In the genomic region with DNA sequence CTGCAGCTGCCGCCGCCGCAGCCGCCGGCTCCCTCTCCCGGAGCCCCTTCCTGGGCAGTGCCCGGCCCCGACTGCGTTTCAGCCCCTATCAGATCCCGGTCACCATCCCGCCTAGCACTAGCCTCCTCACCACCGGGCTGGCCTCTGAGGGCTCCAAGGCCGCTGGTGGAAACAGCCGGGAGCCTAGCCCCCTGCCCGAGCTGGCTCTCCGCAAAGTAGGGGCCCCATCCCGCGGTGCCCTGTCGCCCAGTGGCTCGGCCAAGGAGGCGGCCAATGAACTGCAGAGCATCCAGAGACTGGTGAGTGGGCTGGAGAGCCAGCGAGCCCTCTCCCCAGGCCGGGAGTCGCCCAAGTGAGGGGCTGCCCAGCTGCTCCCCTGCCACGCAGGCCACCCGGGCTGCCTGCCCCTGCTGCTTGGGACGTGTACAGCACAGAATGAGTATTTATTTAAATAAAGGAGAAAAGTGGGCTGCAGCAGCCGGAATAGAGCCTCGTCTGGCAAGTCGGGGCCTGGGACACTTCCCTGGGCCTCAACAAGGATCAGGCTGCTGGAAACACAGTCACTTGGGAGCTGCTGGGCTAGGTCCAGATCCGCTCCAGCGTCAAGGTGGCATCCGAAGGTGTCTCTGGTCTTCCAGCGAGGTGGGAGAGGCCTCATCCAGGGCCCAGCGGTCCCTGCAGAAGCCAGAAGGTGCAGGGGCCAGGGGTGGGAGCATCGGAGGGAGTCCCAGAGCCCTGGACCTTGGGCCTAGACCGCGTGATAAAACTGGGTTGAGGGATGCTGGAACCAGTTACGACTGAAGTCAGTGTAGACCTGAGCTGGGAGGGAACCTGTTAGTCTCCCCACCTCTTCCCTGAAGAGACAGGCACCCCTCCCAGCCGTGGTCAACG, we compare ENCODE assay signal across 8 cellular contexts. TPM values are rescaled to one million over a fixed set of nuclear protein-coding genes. Genes with fewer than 3 reads are reported as not detected.
DNase-seq lines count a peak whose midpoint lies in the region; ATAC-seq, FAIRE-seq and TF ChIP-seq lines count a peak whose summit lies in the region.

No MANE protein-coding gene starts in this region.

- H3K36me3 ChIP-seq in mucosa of descending colon (ENCODE audit: low read depth) (no peaks in the 10 kb centered on the region), uterus (no peaks in the 10 kb centered on the region)

- TF ChIP-seq POLR2A in uterus (IDR thresholded peaks at IDR 0.05) (no peak), H54 (IDR thresholded peaks at IDR 0.05; ENCODE audit: low read depth, low read length) (no peak)

- H3K9me3 Mint-ChIP-seq in activated naive CD4-positive, alpha-beta T cell treated with anti-CD3 and anti-CD28 coated beads, Interleukin-2, amount 10 ng/mL, durations not matched to agents 7 days and 5 days = no peaks in the 10 kb centered on the region
- H3K9me3 Mint-ChIP-seq in brain = peaks cover 0 to 7% (median 0%) of the 10 kb centered on the region in 5 experiments

- H3K9me3 ChIP-seq in mucosa of descending colon (no peaks in the 10 kb centered on the region), uterus (no peaks in the 10 kb centered on the region)

- H3K4me3 ChIP-seq in mucosa of descending colon (no peak overlapping the region), uterus (no peak overlapping the region)

- H3K27ac Mint-ChIP-seq in activated naive CD4-positive, alpha-beta T cell treated with anti-CD3 and anti-CD28 coated beads, Interleukin-2, amount 10 ng/mL, durations not matched to agents 7 days and 5 days = no peak overlapping the region
- H3K27ac Mint-ChIP-seq in brain = peak overlapping the region in 1 of 5 experiments; percentile 48

- no peak for DNase-seq in activated naive CD4-positive, alpha-beta T cell treated with anti-CD3 and anti-CD28 coated beads, Interleukin-2, amount 10 ng/mL, durations not matched to agents 7 days and 5 days
- DNase-seq in activated naive CD4-positive, alpha-beta T cell treated with Interleukin-2 at 50 U/mL for 16 hours = no peak
- peak in 2 of 3 donors; percentile 27 to 35 for DNase-seq in mucosa of descending colon
- no peak for DNase-seq in uterus
- no peak for DNase-seq in GM13977 (ENCODE audit: low spot score)
- DNase-seq in AML-193 (lab: John Stamatoyannopoulos, UW) = no peak
- DNase-seq in H54 (ENCODE audit: insufficient read length, low spot score) = no peak

- intact Hi-C loops in mucosa of descending colon (cut with DNase I, micrococcal nuclease) = loop anchor here in 1 of 2 donors (10.0 kb wide), 1 partner anchor 404 kb away; no protein-coding TSS in a partner anchor
- intact Hi-C loops in uterus (cut with DNase I; ENCODE audit: low total_unique reads) = no loop called here

- H3K4me1 Mint-ChIP-seq in activated naive CD4-positive, alpha-beta T cell treated with anti-CD3 and anti-CD28 coated beads, Interleukin-2, amount 10 ng/mL, durations not matched to agents 7 days and 5 days = peaks cover 31% of the 10 kb centered on the region
- peaks cover 25% of the 10 kb centered on the region for H3K4me1 Mint-ChIP-seq in brain

- peaks cover 99% of the 10 kb centered on the region for H3K27me3 Mint-ChIP-seq in activated naive CD4-positive, alpha-beta T cell treated with anti-CD3 and anti-CD28 coated beads, Interleukin-2, amount 10 ng/mL, durations not matched to agents 7 days and 5 days
- peaks cover 84% of the 10 kb centered on the region for H3K27me3 Mint-ChIP-seq in brain

- peaks cover 0 to 1% of the 10 kb centered on the region in 2 donors for H3K27me3 ChIP-seq in uterus

- FAIRE-seq in H54 (lab: Jason Lieb, UNC) = no peak

- H3K4me1 ChIP-seq in mucosa of descending colon (ENCODE audit: low read depth) = peaks cover 36% of the 10 kb centered on the region
- no peaks in the 10 kb centered on the region for H3K4me1 ChIP-seq in uterus

- CTCF ChIA-PET in activated naive CD4-positive, alpha-beta T cell treated with anti-CD3 and anti-CD28 coated beads, Interleukin-2, amount 10 ng/mL, durations not matched to agents 7 days and 5 days (lab: Charles Lee) = interaction anchor here (0.6 to 1.6 kb wide), 2 partner anchors 42 to 215 kb away, joined by 3 read pairs; no protein-coding TSS in a partner anchor

- H3K4me3 Mint-ChIP-seq in activated naive CD4-positive, alpha-beta T cell treated with anti-CD3 and anti-CD28 coated beads, Interleukin-2, amount 10 ng/mL, durations not matched to agents 7 days and 5 days = peak overlapping the region; percentile 56
- peak overlapping the region; percentile 78 to 85 (median 80) for H3K4me3 Mint-ChIP-seq in brain

- ATAC-seq in mucosa of descending colon = no peak

- in situ Hi-C loops in GM13977 (cut with MboI; ENCODE audit: low pct_unique_long_range_greater_than_20kb, low sequenced_read_pairs, unreplicated experiment) = loop anchor here (25.0 kb wide), 1 partner anchor 429 kb away; no protein-coding TSS in a partner anchor

- TF ChIP-seq CTCF in brain (conservative IDR thresholded peaks at IDR 0.05) (no peak), mucosa of descending colon (IDR thresholded peaks at IDR 0.05) (no peak), uterus (IDR thresholded peaks at IDR 0.05) (no peak), GM13977 (IDR thresholded peaks at IDR 0.05; ENCODE audit: extremely low read depth, insufficient read depth, missing control alignments) (no peak)

- peak overlapping the region; percentile 87 to 91 for H3K27ac ChIP-seq in uterus

- H3K36me3 Mint-ChIP-seq in activated naive CD4-positive, alpha-beta T cell treated with anti-CD3 and anti-CD28 coated beads, Interleukin-2, amount 10 ng/mL, durations not matched to agents 7 days and 5 days = no peaks in the 10 kb centered on the region
- no peaks in the 10 kb centered on the region for H3K36me3 Mint-ChIP-seq in brain

RNA-seq across cellular contexts. Expression of a gene that starts 8.8 kb away (rescaled TPM):
- polyA plus RNA-seq in brain (ENCODE audit: insufficient read depth, low read depth, low replicate concordance) = 5.5 TPM
- total RNA-seq in mucosa of descending colon (1 to 10 TPM; 6.6 to 9.0 (median 8.2) TPM), uterus (10 to 100 TPM in 3 of 4 donors, under 1 TPM in 1; 0.29 to 40.5 (median 27.4) TPM)

RNA-seq across cellular contexts. Expression of a gene that starts 43.8 kb away (rescaled TPM):
- not detected for polyA plus RNA-seq in brain (ENCODE audit: insufficient read depth, low read depth, low replicate concordance)
- total RNA-seq in mucosa of descending colon (not detected), uterus (not detected)

Comparison
In these comparisons a context has a peak if more than half of its experiments do, and no peak if none do; other contexts are left out.
1. DNase-seq: peak in mucosa of descending colon (2 of 3); none in activated naive CD4-positive, alpha-beta T cell treated with anti-CD3 and anti-CD28 coated beads, Interleukin-2, amount 10 ng/mL, durations not matched to agents 7 days and 5 days (single experiment), activated naive CD4-positive, alpha-beta T cell treated with Interleukin-2 at 50 U/mL for 16 hours (single experiment), uterus (0 of 2), GM13977 (single experiment), AML-193 (0 of 2) and H54 (single experiment).